10 cellular contexts compared by ENCODE assay signal in the genomic region with DNA sequence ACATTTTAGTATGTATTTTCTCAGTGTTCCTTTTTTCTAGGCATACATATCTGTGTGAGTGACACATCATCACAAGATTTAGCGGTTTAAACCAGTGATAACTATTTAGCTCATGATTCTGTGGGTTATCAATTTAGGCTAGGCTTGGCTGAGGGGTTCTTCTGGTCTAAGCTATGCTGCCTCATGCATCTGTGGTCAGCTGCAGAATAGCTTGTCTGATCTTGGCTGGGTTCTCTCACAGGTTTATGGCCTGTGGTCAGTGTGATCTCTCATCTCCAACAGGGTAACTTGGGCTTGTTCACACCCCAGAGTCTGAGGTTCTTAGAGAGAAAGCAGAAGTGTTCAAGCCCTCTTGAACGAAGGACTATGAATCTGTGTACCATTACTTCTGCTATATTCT.
A peak's percentile ranks its signal among the peaks of the same experiment; 100 is the strongest.
DNase-seq lines count a peak whose midpoint lies in the region; ATAC-seq, FAIRE-seq and TF ChIP-seq lines count a peak whose summit lies in the region.
"Had no signal": no experiment of that assay in that cellular context is flagged by ENCODE, and none has a peak within 500 bp of the region (broad histone marks: within the 10 kb centered on the region; RNA-seq: fewer than 3 reads in every experiment).

No MANE protein-coding gene starts in this region.

- DNase-seq in GM10248 (ENCODE audit: extremely low spot score) (peak; percentile 9), fibroblast of mammary gland (ENCODE audit: low read depth) (peak; percentile 8), NCI-H2029 treated with DMSO at 0.1 percent for 48 hours (lab: John Stamatoyannopoulos, UW) (no peak), posterior cingulate gyrus (no peak), urothelium cell line (ENCODE audit: low spot score) (no peak), germinal center (ENCODE audit: low spot score) (no peak)
- DNase-seq: NCI-H446, stomach had no signal

- TF ChIP-seq CTCF in GM10248 (IDR thresholded peaks at IDR 0.05; ENCODE audit: control extremely low read depth, extremely low read depth, low read depth, missing control alignments) (no peak), fibroblast of mammary gland (conservative IDR thresholded peaks at IDR 0.05; ENCODE audit: control insufficient read depth, insufficient read depth, low read depth, low read length) (no peak)

- H3K4me3 ChIP-seq in fibroblast of mammary gland (ENCODE audit: control insufficient read depth, low read depth, low read length), result no peak overlapping the region
- H3K4me3 ChIP-seq: stomach had no signal

- POLR2A ChIA-PET in GM10248 (lab: Yijun Ruan, JAX), result no interaction called here

- CTCF ChIA-PET in GM10248 (lab: Yijun Ruan, JAX), result interaction anchor here (1.0 kb wide), 3 partner anchors 9 to 26 kb away, joined by 3 to 4 read pairs (median 4); no protein-coding TSS in a partner anchor

- no peak for FAIRE-seq in urothelium cell line (lab: Jason Lieb, UNC)

- intact Hi-C loops in posterior cingulate gyrus (cut with DNase I), result no loop called here

- ATAC-seq in GM19463 (IDR thresholded peaks at IDR 0.05; ENCODE audit: unreplicated experiment) (peak; percentile 25), HG03378 (IDR thresholded peaks at IDR 0.05; ENCODE audit: unreplicated experiment) (peak; percentile 56)

Comparison
In these comparisons a context has a peak if more than half of its experiments do, and no peak if none do; other contexts are left out.
1. DNase-seq: peak in GM10248 (single experiment) and fibroblast of mammary gland (single experiment); none in NCI-H2029 treated with DMSO at 0.1 percent for 48 hours (single experiment), posterior cingulate gyrus (0 of 10), urothelium cell line (single experiment) and germinal center (single experiment).